In genomic region chr14:68879321-68879781, GRCh38 we compare ENCODE assay signal across 20 cellular contexts.
DNase-seq lines count a peak whose midpoint lies in the region; ATAC-seq and TF ChIP-seq lines count a peak whose summit lies in the region.
"Had no signal": no experiment of that assay in that cellular context is flagged by ENCODE, and none has a peak within 500 bp of the region (broad histone marks: within the 10 kb centered on the region; RNA-seq: fewer than 3 reads in every experiment).

No MANE protein-coding gene starts in this region.

- H3K4me1 ChIP-seq in ascending aorta (no peaks in the 10 kb centered on the region), muscle layer of colon (ENCODE audit: insufficient read depth, low read length) (peaks cover 11% of the 10 kb centered on the region), stomach smooth muscle (ENCODE audit: control insufficient read depth, insufficient read depth, low read length) (peaks cover 43% of the 10 kb centered on the region)

- ATAC-seq in GM19452 (IDR thresholded peaks at IDR 0.05; ENCODE audit: unreplicated experiment): no peak
- ATAC-seq: GM12878 had no signal

- H3K9ac ChIP-seq in muscle layer of colon (ENCODE audit: low read length): no peak overlapping the region
- no peak overlapping the region for H3K9ac ChIP-seq in stomach smooth muscle (ENCODE audit: low read length in 2 of 2)
- H3K9ac ChIP-seq: GM23248 had no signal

- H3K4me3 ChIP-seq in ascending aorta: no peak overlapping the region
- no peak overlapping the region for H3K4me3 ChIP-seq in muscle layer of colon (ENCODE audit: low read depth in 1 of 2, low read length in 2 of 2)
- H3K4me3 ChIP-seq in stomach smooth muscle (ENCODE audit: low read length in 2 of 2): no peak overlapping the region
- H3K4me3 ChIP-seq: GM12878, GM23248 had no signal

- CTCF ChIA-PET in RWPE1 (lab: Yijun Ruan, JAX): no interaction called here

- TF ChIP-seq CTCF in RWPE1 (conservative IDR thresholded peaks at IDR 0.05; ENCODE audit: low read depth) (no peak), ascending aorta (IDR thresholded peaks at IDR 0.05) (no peak)

- H3K27me3 ChIP-seq in ascending aorta: no peaks in the 10 kb centered on the region
- H3K27me3 ChIP-seq in muscle layer of colon (ENCODE audit: control insufficient read depth in 1 of 2, insufficient read depth in 2 of 2, low read length in 2 of 2): no peaks in the 10 kb centered on the region
- H3K27me3 ChIP-seq in stomach smooth muscle (ENCODE audit: control insufficient read depth in 1 of 2, insufficient read depth in 2 of 2, low read length in 2 of 2): no peaks in the 10 kb centered on the region

- intact Hi-C loops in ascending aorta (cut with DNase I): no loop called here

- DNase-seq in RWPE1 (ENCODE audit: low spot score) (no peak), ascending aorta (ENCODE audit: low spot score in 2 of 2) (no peak), NCI-H2029 treated with DMSO at 0.1 percent for 48 hours (lab: John Stamatoyannopoulos, UW) (no peak), ecto neural progenitor cell (ENCODE audit: low spot score) (no peak)
- DNase-seq: ACHN; C1 segment of cervical spinal cord; CD8-positive, alpha-beta memory T cell; DMS53; EL; GM23248; HCEC 1CT; NCI-H1092 treated with DMSO at 0.1 percent for 48 hours; NCI-H146; NCI-H2081 treated with DMSO at 0.1 percent for 48 hours; OCI-M1; SHP77 treated with DMSO at 0.1 percent for 48 hours had no signal

- POLR2A ChIA-PET in RWPE1 (lab: Yijun Ruan, JAX; ENCODE audit: low non-redundant PET): no interaction called here

- H3K36me3 ChIP-seq in ascending aorta (peaks cover 100% of the 10 kb centered on the region in 2 donors), muscle layer of colon (ENCODE audit: insufficient read depth, low read length) (peaks cover 87% of the 10 kb centered on the region), stomach smooth muscle (ENCODE audit: control insufficient read depth in 2 of 2, insufficient read depth in 2 of 2, low read length in 2 of 2) (peaks cover 85 to 86% of the 10 kb centered on the region in 2 donors)

- H3K9me3 ChIP-seq in ascending aorta (no peaks in the 10 kb centered on the region), muscle layer of colon (ENCODE audit: low read length) (no peaks in the 10 kb centered on the region), stomach smooth muscle (ENCODE audit: control insufficient read depth in 2 of 2, low read length in 2 of 2) (no peaks in the 10 kb centered on the region)

- H3K27ac ChIP-seq in RWPE1: peak overlapping the region; percentile 26
- peak overlapping the region; percentile 15 to 24 for H3K27ac ChIP-seq in ascending aorta
- peak overlapping the region; percentile 57 for H3K27ac ChIP-seq in muscle layer of colon (ENCODE audit: low read depth, low read length)
- H3K27ac ChIP-seq in stomach smooth muscle (ENCODE audit: low read length): peak overlapping the region; percentile 71
- H3K27ac ChIP-seq: GM23248 had no signal

Comparison
In these comparisons a context has a peak if more than half of its experiments do, and no peak if none do; other contexts are left out.
1. H3K27ac ChIP-seq: peak in every context shown above with its lines; median percentile 71 in stomach smooth muscle; 57 in muscle layer of colon; 26 in RWPE1; 20 in ascending aorta.